Comparison of ENCODE assay signal across 8 cellular contexts in the genomic region with DNA sequence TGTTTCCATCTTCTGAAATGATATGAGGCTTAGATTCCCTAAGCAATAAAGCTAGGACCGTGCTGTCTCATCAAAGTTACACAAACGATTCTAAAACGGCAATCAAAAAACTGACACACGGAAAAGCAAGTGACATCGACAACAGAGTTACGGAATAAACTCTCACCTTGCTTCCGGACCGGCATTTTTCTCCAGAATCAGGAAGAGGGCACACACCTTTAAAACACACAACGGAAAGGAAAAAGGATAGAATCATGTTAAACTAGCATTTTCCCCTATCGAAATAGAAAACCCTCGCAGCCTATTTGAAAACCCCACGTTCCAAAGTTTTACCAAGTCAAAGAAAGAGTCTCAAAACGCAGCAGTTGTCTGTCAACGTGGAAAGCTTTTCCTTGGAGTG. TPM values are rescaled to one million over a fixed set of nuclear protein-coding genes. Genes with fewer than 3 reads are reported as not detected.
DNase-seq lines count a peak whose midpoint lies in the region; ATAC-seq and TF ChIP-seq lines count a peak whose summit lies in the region.

No MANE protein-coding gene starts in this region.

- peak overlapping the region; percentile 86 for H3K27ac Mint-ChIP-seq in activated T-helper 2 cell treated with anti-CD3 and anti-CD28 coated beads, Interferon-gamma antibody, Interleukin-2, Interleukin-4, amounts not matched to agents 10 μg/mL and 5 μg/mL and 100 μg/mL, durations not matched to agents 14 hours and 24 hours and 36 hours

- H3K36me3 Mint-ChIP-seq in activated T-helper 2 cell treated with anti-CD3 and anti-CD28 coated beads, Interferon-gamma antibody, Interleukin-2, Interleukin-4, amounts not matched to agents 10 μg/mL and 5 μg/mL and 100 μg/mL, durations not matched to agents 14 hours and 24 hours and 36 hours (ENCODE audit: low read depth): peaks cover 29% of the 10 kb centered on the region

- H3K27me3 Mint-ChIP-seq in activated T-helper 2 cell treated with anti-CD3 and anti-CD28 coated beads, Interferon-gamma antibody, Interleukin-2, Interleukin-4, amounts not matched to agents 10 μg/mL and 5 μg/mL and 100 μg/mL, durations not matched to agents 14 hours and 24 hours and 36 hours (ENCODE audit: low read depth): peaks cover 17% of the 10 kb centered on the region

- H3K4me1 Mint-ChIP-seq in activated T-helper 2 cell treated with anti-CD3 and anti-CD28 coated beads, Interferon-gamma antibody, Interleukin-2, Interleukin-4, amounts not matched to agents 10 μg/mL and 5 μg/mL and 100 μg/mL, durations not matched to agents 14 hours and 24 hours and 36 hours (ENCODE audit: low read depth): peaks cover 33% of the 10 kb centered on the region

- H3K4me3 Mint-ChIP-seq in activated T-helper 2 cell treated with anti-CD3 and anti-CD28 coated beads, Interferon-gamma antibody, Interleukin-2, Interleukin-4, amounts not matched to agents 10 μg/mL and 5 μg/mL and 100 μg/mL, durations not matched to agents 14 hours and 24 hours and 36 hours (ENCODE audit: low read depth): peak overlapping the region; percentile 91

- no peaks in the 10 kb centered on the region for H3K27me3 ChIP-seq in right atrium auricular region

- intact Hi-C loops in left ventricle myocardium superior (cut with micrococcal nuclease): no loop called here
- intact Hi-C loops in activated T-helper 2 cell treated with anti-CD3 and anti-CD28 coated beads, Interferon-gamma antibody, Interleukin-2, Interleukin-4, amounts not matched to agents 10 μg/mL and 5 μg/mL and 100 μg/mL, durations not matched to agents 14 hours and 24 hours and 36 hours (cut with micrococcal nuclease): loop anchor here (5.0 kb wide), 2 partner anchors 40 to 160 kb away; no protein-coding TSS in a partner anchor

- no peaks in the 10 kb centered on the region for H3K9me3 Mint-ChIP-seq in activated T-helper 2 cell treated with anti-CD3 and anti-CD28 coated beads, Interferon-gamma antibody, Interleukin-2, Interleukin-4, amounts not matched to agents 10 μg/mL and 5 μg/mL and 100 μg/mL, durations not matched to agents 14 hours and 24 hours and 36 hours

- DNase-seq in right atrium auricular region (ENCODE audit: low spot score) (no peak), left ventricle myocardium superior (no peak), iPS-NIHi11 (ENCODE audit: low spot score) (peak; percentile 6), superior temporal gyrus (ENCODE audit: extremely low spot score) (peak; percentile 53), germinal center (ENCODE audit: low spot score) (no peak), HCEC 1CT (no peak)
- DNase-seq in activated T-helper 2 cell treated with anti-CD3 and anti-CD28 coated beads, Interferon-gamma antibody, Interleukin-2, Interleukin-4, amounts not matched to agents 10 μg/mL and 5 μg/mL and 100 μg/mL, durations not matched to agents 14 hours and 24 hours and 36 hours (ENCODE audit: low spot score): no peak

- no peak for TF ChIP-seq CTCF in right atrium auricular region (IDR thresholded peaks at IDR 0.05)

- peak overlapping the region; percentile 95 to 97 for H3K27ac ChIP-seq in right atrium auricular region

- H3K9me3 ChIP-seq in right atrium auricular region: no peaks in the 10 kb centered on the region

- H3K4me3 ChIP-seq in right atrium auricular region: peak overlapping the region; percentile 85 to 99

- ATAC-seq in left ventricle myocardium superior (no peak), HG03521 (IDR thresholded peaks at IDR 0.05; ENCODE audit: unreplicated experiment) (no peak)

- peaks cover 0 to 23% of the 10 kb centered on the region in 2 donors for H3K4me1 ChIP-seq in right atrium auricular region

- H3K36me3 ChIP-seq in right atrium auricular region: peaks cover 1% of the 10 kb centered on the region

RNA-seq across cellular contexts. Expression of a gene that starts 1.4 kb away (rescaled TPM):
- 10 to 100 TPM; 24.4 to 49.9 TPM for total RNA-seq in right atrium auricular region
- 44.6 TPM for total RNA-seq in left ventricle myocardium superior
- total RNA-seq in activated T-helper 2 cell treated with anti-CD3 and anti-CD28 coated beads, Interferon-gamma antibody, Interleukin-2, Interleukin-4, amounts not matched to agents 10 μg/mL and 5 μg/mL and 100 μg/mL, durations not matched to agents 14 hours and 24 hours and 36 hours: 77.5 and 84.1 TPM in 2 replicates

Comparison
In these comparisons a context has a peak if more than half of its experiments do, and no peak if none do; other contexts are left out.
1. DNase-seq: peak in iPS-NIHi11 (single experiment) and superior temporal gyrus (single experiment); none in right atrium auricular region (single experiment), left ventricle myocardium superior (single experiment), activated T-helper 2 cell treated with anti-CD3 and anti-CD28 coated beads, Interferon-gamma antibody, Interleukin-2, Interleukin-4, amounts not matched to agents 10 μg/mL and 5 μg/mL and 100 μg/mL, durations not matched to agents 14 hours and 24 hours and 36 hours (single experiment), germinal center (single experiment) and HCEC 1CT (single experiment).